ENCODE assay signal across 13 cellular contexts in genomic region chr2:134976074-134976702, GRCh38.
"Had no signal": no experiment of that assay in that cellular context is flagged by ENCODE, and none has a peak within 500 bp of the region (broad histone marks: within the 10 kb centered on the region; RNA-seq: fewer than 3 reads in every experiment).

No MANE protein-coding gene starts in this region.

- FAIRE-seq: islet of Langerhans had no signal

- H3K4me3 ChIP-seq: breast epithelium, psoas muscle, transverse colon had no signal

- ATAC-seq: psoas muscle had no signal

- H3K27me3 ChIP-seq: breast epithelium, transverse colon had no signal

- H3K27ac ChIP-seq: breast epithelium, psoas muscle had no signal

- DNase-seq: activated CD4-positive, alpha-beta T cell treated with anti-CD3 and anti-CD28 coated beads for 48 hours; activated naive CD4-positive, alpha-beta T cell; aorta; mesenchymal stem cell; nephron progenitor cell; psoas muscle; stimulated activated CD4-positive, alpha-beta T cell treated with anti-CD3 and anti-CD28 coated beads, Interleukin-12 subunit alpha, Interleukin-12 subunit beta, amount 100 ng/mL, for 4 hours; stimulated activated naive CD4-positive, alpha-beta T cell; substantia nigra; T-helper 1 cell had no signal

- H3K36me3 ChIP-seq: breast epithelium, transverse colon had no signal

- H3K4me1 ChIP-seq: breast epithelium, psoas muscle had no signal
